In genomic region chr12:56487448-56488040, GRCh38 we compare ENCODE assay signal across 8 cellular contexts. TPM values are rescaled to one million over a fixed set of nuclear protein-coding genes. Genes with fewer than 3 reads are reported as not detected.
A peak's percentile ranks its signal among the peaks of the same experiment; 100 is the strongest.
DNase-seq lines count a peak whose midpoint lies in the region; ATAC-seq and TF ChIP-seq lines count a peak whose summit lies in the region.

No MANE protein-coding gene starts in this region.

- no peak for TF ChIP-seq EP300 in suprapubic skin (IDR thresholded peaks at IDR 0.05)

- TF ChIP-seq POLR2A in suprapubic skin (IDR thresholded peaks at IDR 0.05): no peak

- no peak overlapping the region for H2BK12ac ChIP-seq in mesenchymal stem cell (ENCODE audit: low read length in 2 of 2)

- intact Hi-C loops in dorsolateral prefrontal cortex (cut with DNase I): no loop called here

- no peak overlapping the region for H3K23ac ChIP-seq in mesenchymal stem cell (ENCODE audit: low read length in 2 of 2)

- H4K91ac ChIP-seq in mesenchymal stem cell (ENCODE audit: low read length): no peak overlapping the region

- H2AFZ ChIP-seq in mesenchymal stem cell (ENCODE audit: low read depth, low read length): peak overlapping the region; percentile 19

- H2BK5ac ChIP-seq in mesenchymal stem cell (ENCODE audit: low read depth, low read length, poor library complexity, severe bottlenecking): no peak overlapping the region

- TF ChIP-seq CTCF in dorsolateral prefrontal cortex (IDR thresholded peaks at IDR 0.05 in 54 of 56, conservative IDR thresholded peaks at IDR 0.05 in 2 of 56; ENCODE audit: low read depth in 1 of 56, partially characterized antibody in 56 of 56): no peak
- TF ChIP-seq CTCF in suprapubic skin (IDR thresholded peaks at IDR 0.05): no peak

- H3K9ac ChIP-seq in mesenchymal stem cell (ENCODE audit: low read length): peak overlapping the region; percentile 45

- H3K4me3 ChIP-seq in dorsolateral prefrontal cortex (peak overlapping the region; percentile 45 to 89 (median 78)), mesenchymal stem cell (ENCODE audit: insufficient read depth in 1 of 2, low read depth in 1 of 2, low read length in 2 of 2) (peak overlapping the region; percentile 48 to 78), suprapubic skin (peak overlapping the region; percentile 75)

- ATAC-seq in HG03139 (IDR thresholded peaks at IDR 0.05; ENCODE audit: unreplicated experiment) (peak; percentile 10), SK-N-SH treated with all-trans-retinoic acid at 6 μM for 48 hours (peak; percentile 65)

- H2BK15ac ChIP-seq in mesenchymal stem cell (ENCODE audit: low read depth, poor library complexity, severe bottlenecking): no peak overlapping the region

- no peak overlapping the region for H3K4ac ChIP-seq in mesenchymal stem cell (ENCODE audit: low read depth in 1 of 2, low read length in 2 of 2)

- no peak overlapping the region for H2BK120ac ChIP-seq in mesenchymal stem cell (ENCODE audit: low read depth, low read length)

- H3K4me1 ChIP-seq in mesenchymal stem cell (ENCODE audit: control insufficient read depth, insufficient read depth, low read depth, low read length) (peaks cover 14% of the 10 kb centered on the region), suprapubic skin (peaks cover 20% of the 10 kb centered on the region)

- DNase-seq in activated effector memory CD4-positive, alpha-beta T cell treated with anti-CD3 and anti-CD28 coated beads, Interleukin-2, amount 50 U/mL, for 16 hours: peak; percentile 69
- DNase-seq in activated effector memory CD4-positive, alpha-beta T cell treated with Interleukin-2 at 50 U/mL for 16 hours: no peak
- DNase-seq in dorsolateral prefrontal cortex: peak in 9 of 10 donors; percentile 35 to 69 (median 58)
- peak; percentile 23 for DNase-seq in mesenchymal stem cell
- DNase-seq in suprapubic skin (ENCODE audit: low spot score in 2 of 2): peak; percentile 76 to 80
- DNase-seq in NOMO-1 treated with dmso at 0.1 percent for 144 hours (lab: John Stamatoyannopoulos, UW; ENCODE audit: unreplicated experiment): no peak

- 5% methylated on average over 43 of the region's 44 CpGs for WGBS in mesenchymal stem cell
- WGBS in suprapubic skin: 13% methylated on average over 17 of the region's 44 CpGs

- H3K27ac ChIP-seq in dorsolateral prefrontal cortex (peak overlapping the region in 58 of 59 donors; percentile 23 to 96 (median 80)), mesenchymal stem cell (ENCODE audit: low read length, poor library complexity, severe bottlenecking) (no peak overlapping the region), suprapubic skin (peak overlapping the region; percentile 28)

- peak overlapping the region; percentile 88 for H3K4me2 ChIP-seq in mesenchymal stem cell (ENCODE audit: low read length, poor library complexity, severe bottlenecking)

- no peaks in the 10 kb centered on the region for H3K27me3 ChIP-seq in dorsolateral prefrontal cortex
- H3K27me3 ChIP-seq in mesenchymal stem cell (ENCODE audit: control insufficient read depth in 1 of 2, insufficient read depth in 1 of 2, low read length in 2 of 2): peaks cover 46 to 51% of the 10 kb centered on the region in 2 experiments
- peaks cover 16% of the 10 kb centered on the region for H3K27me3 ChIP-seq in suprapubic skin

- H2AK5ac ChIP-seq in mesenchymal stem cell (ENCODE audit: low read length, severe bottlenecking): no peak overlapping the region

- no peak overlapping the region for H4K8ac ChIP-seq in mesenchymal stem cell (ENCODE audit: low read length)

- H3K9me3 ChIP-seq in mesenchymal stem cell (ENCODE audit: control insufficient read depth, low read length): no peaks in the 10 kb centered on the region
- no peaks in the 10 kb centered on the region for H3K9me3 ChIP-seq in suprapubic skin

- H3K18ac ChIP-seq in mesenchymal stem cell (ENCODE audit: low read depth in 1 of 2, low read length in 2 of 2): no peak overlapping the region

- H3K36me3 ChIP-seq in mesenchymal stem cell (ENCODE audit: control insufficient read depth in 1 of 2, insufficient read depth in 2 of 2, low read depth in 1 of 2, low read length in 2 of 2) (no peaks in the 10 kb centered on the region), suprapubic skin (no peaks in the 10 kb centered on the region)

- peak overlapping the region in 1 of 2 experiments; percentile 31 for H3K14ac ChIP-seq in mesenchymal stem cell (ENCODE audit: low read length in 2 of 2)

- H3K79me1 ChIP-seq in mesenchymal stem cell (replicated peaks; ENCODE audit: low read length, poor library complexity, severe bottlenecking): no peaks in the 10 kb centered on the region

TF ChIP-seq in SK-N-SH treated with all-trans-retinoic acid at 6 μM for 48 hours, 23 proteins besides CTCF, POLR2A, EP300 and RAD21:
- no peak for TF ChIP-seq ZNF565 (CRISPR knock-in tag; conservative IDR thresholded peaks at IDR 0.05; ENCODE audit: low read depth)
- no peak for TF ChIP-seq PATZ1 (CRISPR knock-in tag; IDR thresholded peaks at IDR 0.05; ENCODE audit: borderline replicate concordance)
- TF ChIP-seq BACH2 (CRISPR knock-in tag; IDR thresholded peaks at IDR 0.05; ENCODE audit: borderline replicate concordance): no peak
- TF ChIP-seq OSR1 (CRISPR knock-in tag; IDR thresholded peaks at IDR 0.05): no peak
- TF ChIP-seq ZFP3 (CRISPR knock-in tag; IDR thresholded peaks at IDR 0.05): peak; percentile 94

RNA-seq across cellular contexts. Expression of gene GLS2, which starts 0.4 kb away (rescaled TPM):
- total RNA-seq in dorsolateral prefrontal cortex (10 to 100 TPM; 18.8 to 94.8 (median 53.5) TPM), suprapubic skin (10 to 100 TPM in 2 of 4 donors, 1 to 10 TPM in 2; 7.9 to 23.9 (median 10.5) TPM)
- not detected for polyA plus RNA-seq in mesenchymal stem cell (2013, experiment 1 of 2)
- not detected for polyA plus RNA-seq in mesenchymal stem cell (2013, experiment 2 of 2)

RNA-seq across cellular contexts. Expression of gene SPRYD4, which starts 19.2 kb away (rescaled TPM):
- 1 to 10 TPM; 1.7 to 4.8 (median 2.6) TPM for total RNA-seq in dorsolateral prefrontal cortex
- polyA plus RNA-seq in mesenchymal stem cell (2013, experiment 1 of 2): 1.1 TPM
- polyA plus RNA-seq in mesenchymal stem cell (2013, experiment 2 of 2): 1.1 TPM
- 1 to 10 TPM; 2.8 to 4.8 (median 2.9) TPM for total RNA-seq in suprapubic skin

RNA-seq across cellular contexts. Expression of gene MIP, which starts 33.1 kb away (rescaled TPM):
- total RNA-seq in dorsolateral prefrontal cortex (1 to 10 TPM in 5 of 120 experiments, under 1 TPM in 31, not detected in 84; 0.16 to 1.9 (median 0.50) TPM), suprapubic skin (not detected)
- polyA plus RNA-seq in mesenchymal stem cell (2013, experiment 1 of 2): 0.04 TPM
- polyA plus RNA-seq in mesenchymal stem cell (2013, experiment 2 of 2): 0.04 TPM

RNA-seq across cellular contexts. Expression of gene RBMS2, which starts 34.1 kb away (rescaled TPM):
- total RNA-seq in dorsolateral prefrontal cortex: 10 to 100 TPM; 10.8 to 44.5 (median 19.9) TPM
- 49.5 TPM for polyA plus RNA-seq in mesenchymal stem cell (2013, experiment 1 of 2)
- 48.4 TPM for polyA plus RNA-seq in mesenchymal stem cell (2013, experiment 2 of 2)
- 10 to 100 TPM; 14.5 to 88.0 (median 29.1) TPM for total RNA-seq in suprapubic skin

RNA-seq across cellular contexts. Expression of gene TIMELESS, which starts 38.3 kb away (rescaled TPM):
- total RNA-seq in dorsolateral prefrontal cortex (1 to 10 TPM; 1.8 to 8.2 (median 4.4) TPM), suprapubic skin (1 to 10 TPM; 5.4 to 7.1 (median 6.2) TPM)
- 5.6 TPM for polyA plus RNA-seq in mesenchymal stem cell (2013, experiment 1 of 2)
- polyA plus RNA-seq in mesenchymal stem cell (2013, experiment 2 of 2): 5.3 TPM

Comparison
In these comparisons a context has a peak if more than half of its experiments do, and no peak if none do; other contexts are left out.
1. DNase-seq: peak in activated effector memory CD4-positive, alpha-beta T cell treated with anti-CD3 and anti-CD28 coated beads, Interleukin-2, amount 50 U/mL, for 16 hours (single experiment), dorsolateral prefrontal cortex (9 of 10), mesenchymal stem cell (single experiment) and suprapubic skin (2 of 2); none in activated effector memory CD4-positive, alpha-beta T cell treated with Interleukin-2 at 50 U/mL for 16 hours (single experiment) and NOMO-1 treated with dmso at 0.1 percent for 144 hours (single experiment).
2. Peak in every context shown above with its lines, with median percentiles within 50 percentile points of each other: H3K4me3 ChIP-seq.